Comparison of ENCODE assay signal across 14 cellular contexts in the genomic region with DNA sequence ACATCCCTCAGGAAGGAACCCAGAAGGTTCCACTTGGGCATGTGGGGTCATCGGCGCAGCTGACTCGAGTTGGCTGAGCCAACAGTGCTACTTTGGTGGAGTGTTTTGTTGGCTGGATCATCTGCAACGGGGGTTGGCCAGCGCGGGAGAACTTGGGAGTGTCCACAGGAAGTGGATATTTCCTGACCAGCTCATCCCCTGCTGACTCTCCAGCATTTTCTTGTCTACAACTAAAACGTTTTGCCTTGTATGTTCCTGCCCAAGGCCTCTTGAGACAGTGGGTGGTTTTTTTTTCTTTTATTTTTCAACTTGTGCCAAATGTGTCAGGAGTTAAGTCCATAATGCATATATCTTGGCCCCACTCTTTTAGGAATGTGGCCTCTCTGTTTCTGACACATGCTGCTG.
DNase-seq lines count a peak whose midpoint lies in the region; ATAC-seq, FAIRE-seq and TF ChIP-seq lines count a peak whose summit lies in the region.
"Had no signal": no experiment of that assay in that cellular context is flagged by ENCODE, and none has a peak within 500 bp of the region (broad histone marks: within the 10 kb centered on the region; RNA-seq: fewer than 3 reads in every experiment).

No MANE protein-coding gene starts in this region.

- intact Hi-C loops in mammary epithelial cell (cut with micrococcal nuclease): loop anchor here (10.0 kb wide), 1 partner anchor 548 kb away; no protein-coding TSS in a partner anchor
- intact Hi-C loops in kidney (cut with DNase I): no loop called here
- intact Hi-C loops in stomach (cut with DNase I; ENCODE audit: low total_unique reads): no loop called here

- no peak overlapping the region for H3K9ac ChIP-seq in mammary epithelial cell (ENCODE audit: insufficient read depth, low read length)
- no peak overlapping the region for H3K9ac ChIP-seq in kidney (ENCODE audit: low read length in 2 of 2)
- H3K9ac ChIP-seq: neural progenitor cell had no signal

- DNase-seq in H4 (ENCODE audit: low spot score) (peak; percentile 55), mammary epithelial cell (peak; percentile 81), kidney (peak; percentile 89), stomach (peak; percentile 30), NOMO-1 (lab: John Stamatoyannopoulos, UW; ENCODE audit: unreplicated experiment in 2 of 2) (no peak)
- DNase-seq: activated T-cell treated with anti-CD3 and anti-CD28 coated beads, Interleukin-2, amount 50 U/mL, for 48 hours; erythroblast; NCI-H1417; T-cell had no signal

- TF ChIP-seq CTCF in mammary epithelial cell (conservative IDR thresholded peaks at IDR 0.05 in 1 of 2, IDR thresholded peaks at IDR 0.05 in 1 of 2; ENCODE audit: extremely low read depth in 1 of 2, insufficient read depth in 1 of 2, low read depth in 1 of 2, low read length in 2 of 2) (no peak), kidney (IDR thresholded peaks at IDR 0.05; ENCODE audit: borderline replicate concordance, extremely low read depth, insufficient read depth) (no peak), stomach (IDR thresholded peaks at IDR 0.05) (no peak)

- no peaks in the 10 kb centered on the region for H3K79me2 ChIP-seq in mammary epithelial cell (ENCODE audit: insufficient read depth, low read length)

- H2AFZ ChIP-seq in mammary epithelial cell (ENCODE audit: low read depth, low read length): peak overlapping the region; percentile 81
- H2AFZ ChIP-seq: neural progenitor cell had no signal

- TF ChIP-seq EP300 in stomach (IDR thresholded peaks at IDR 0.05): no peak

- no TSS peak for BruUV-seq in mammary epithelial cell (replicated peaks; lab: Mats Ljungman, UMichigan)

- H3K36me3 ChIP-seq in mammary epithelial cell (ENCODE audit: insufficient read depth, low read length) (no peaks in the 10 kb centered on the region), kidney (ENCODE audit: control insufficient read depth in 1 of 2, insufficient read depth in 2 of 2, low read length in 2 of 2) (no peaks in the 10 kb centered on the region), stomach (no peaks in the 10 kb centered on the region)
- H3K36me3 ChIP-seq: neural progenitor cell had no signal

- H3K9me3 ChIP-seq in mammary epithelial cell (replicated peaks; ENCODE audit: insufficient read depth, low read length) (no peaks in the 10 kb centered on the region), kidney (ENCODE audit: control insufficient read depth in 1 of 2, low read length in 2 of 2) (no peaks in the 10 kb centered on the region), stomach (no peaks in the 10 kb centered on the region)

- in situ Hi-C loops in mammary epithelial cell (cut with MboI; ENCODE audit: low sequenced_read_pairs in 2 of 2): no loop called here

- ATAC-seq in GM21529 (IDR thresholded peaks at IDR 0.05; ENCODE audit: unreplicated experiment) (no peak), esophagus mucosa (no peak), HG02840 (IDR thresholded peaks at IDR 0.05; ENCODE audit: low FRiP score, unreplicated experiment) (no peak)
- ATAC-seq: T-cell had no signal

- no peak for FAIRE-seq in kidney (lab: Jason Lieb, UNC)
- FAIRE-seq: G401.6 had no signal

- peaks cover 28% of the 10 kb centered on the region for H3K4me1 ChIP-seq in mammary epithelial cell (ENCODE audit: insufficient read depth, low read length)
- H3K4me1 ChIP-seq in kidney (ENCODE audit: control insufficient read depth in 1 of 2, insufficient read depth in 1 of 2, low read depth in 1 of 2, low read length in 2 of 2): no peaks in the 10 kb centered on the region
- H3K4me1 ChIP-seq in stomach: peaks cover 0 to 3% (median 0%) of the 10 kb centered on the region in 4 donors
- H3K4me1 ChIP-seq: neural progenitor cell had no signal

- H4K20me1 ChIP-seq in mammary epithelial cell (ENCODE audit: insufficient read depth, low read length): no peaks in the 10 kb centered on the region

- peak overlapping the region; percentile 36 for H3K27ac ChIP-seq in mammary epithelial cell (ENCODE audit: insufficient read depth, low read depth, low read length)
- H3K27ac ChIP-seq in kidney (ENCODE audit: low read depth in 2 of 2, low read length in 2 of 2): no peak overlapping the region
- peak overlapping the region; percentile 50 to 65 (median 57) for H3K27ac ChIP-seq in stomach
- H3K27ac ChIP-seq: neural progenitor cell had no signal

- peak overlapping the region; percentile 1 for H3K4me2 ChIP-seq in mammary epithelial cell (ENCODE audit: insufficient read depth, low read depth, low read length)
- H3K4me2 ChIP-seq: neural progenitor cell had no signal

- 37% methylated on average over 7 of the region's 7 CpGs for WGBS in mammary epithelial cell (ENCODE audit: low coverage, missing lambda C conversion rate)
- WGBS in stomach, 5 donors: 42 to 71% (median 63%) methylated on average over 7 of the region's 7 CpGs

- no peak for TF ChIP-seq POLR2A in stomach (IDR thresholded peaks at IDR 0.05)

- CTCF ChIA-PET in mammary epithelial cell (lab: Charles Lee; ENCODE audit: low non-redundant PET): interaction anchor here (0.5 to 0.7 kb wide), 2 partner anchors 21 to 23 kb away, joined by 5 to 13 read pairs; no protein-coding TSS in a partner anchor

- H3K4me3 ChIP-seq in mammary epithelial cell (replicated peaks in 1 of 3; ENCODE audit: insufficient read depth in 1 of 3, low read depth in 2 of 3, low read length in 3 of 3): no peak overlapping the region
- no peak overlapping the region for H3K4me3 ChIP-seq in kidney (ENCODE audit: low read length in 2 of 2)
- no peak overlapping the region for H3K4me3 ChIP-seq in stomach
- H3K4me3 ChIP-seq: neural progenitor cell had no signal

- H3K27me3 ChIP-seq in mammary epithelial cell (ENCODE audit: insufficient read depth, low read length): no peaks in the 10 kb centered on the region
- no peaks in the 10 kb centered on the region for H3K27me3 ChIP-seq in stomach
- H3K27me3 ChIP-seq: neural progenitor cell had no signal

- dilution Hi-C loops in mammary epithelial cell (cut with HindIII; ENCODE audit: low sequenced_read_pairs): no loop called here

Comparison
In these comparisons a context has a peak if more than half of its experiments do, and no peak if none do; other contexts are left out.
1. DNase-seq: peak in H4 (single experiment), mammary epithelial cell (single experiment), kidney (single experiment) and stomach (single experiment); none in NOMO-1 (0 of 2).
2. H3K27ac ChIP-seq: peak in mammary epithelial cell (single experiment) and stomach (5 of 5); none in kidney (0 of 2).